Comparison of ENCODE assay signal across 8 cellular contexts in genomic region chr16:55494994-55495421, GRCh38. TPM values are rescaled to one million over a fixed set of nuclear protein-coding genes. Genes with fewer than 3 reads are reported as not detected.
A peak's percentile ranks its signal among the peaks of the same experiment; 100 is the strongest.
DNase-seq lines count a peak whose midpoint lies in the region; FAIRE-seq and TF ChIP-seq lines count a peak whose summit lies in the region.

No MANE protein-coding gene starts in this region.

- no peak overlapping the region for H3K4me3 Mint-ChIP-seq in astrocyte (ENCODE audit: unreplicated experiment)

- TF ChIP-seq CTCF in astrocyte (IDR thresholded peaks at IDR 0.05; ENCODE audit: insufficient read depth, low read depth, low read length): peak; percentile 34
- TF ChIP-seq CTCF in GM13976 (IDR thresholded peaks at IDR 0.05; ENCODE audit: borderline replicate concordance, control extremely low read depth, extremely low read depth, insufficient read depth, missing control alignments): no peak

- no peak overlapping the region for H2AFZ ChIP-seq in astrocyte (ENCODE audit: low read depth, low read length)

- H3K4me2 ChIP-seq in astrocyte (ENCODE audit: low read length): peak overlapping the region; percentile 12

- H3K9me3 ChIP-seq in astrocyte (ENCODE audit: insufficient read depth, low read depth, low read length): no peaks in the 10 kb centered on the region

- peaks cover 40% of the 10 kb centered on the region for H3K36me3 Mint-ChIP-seq in astrocyte (ENCODE audit: low read depth, unreplicated experiment)

- peaks cover 48% of the 10 kb centered on the region for H3K4me1 ChIP-seq in astrocyte (ENCODE audit: insufficient read depth, low read length)

- no peak overlapping the region for H3K4me3 ChIP-seq in astrocyte (ENCODE audit: insufficient read depth, low read depth, low read length)

- no peaks in the 10 kb centered on the region for H3K9me3 Mint-ChIP-seq in astrocyte (ENCODE audit: unreplicated experiment)

- peaks cover 52% of the 10 kb centered on the region for H3K36me3 ChIP-seq in astrocyte (ENCODE audit: insufficient read depth, low read length)

- DNase-seq in NCI-H1417 (lab: John Stamatoyannopoulos, UW) (peak; percentile 1 to 50 (median 3)), NCI-H1417 treated with DMSO at 0.1 percent for 48 hours (lab: John Stamatoyannopoulos, UW) (no peak), astrocyte (ENCODE audit: low read depth) (peak; percentile 94), iPS-NIHi7 (ENCODE audit: extremely low spot score) (peak; percentile 39), superior temporal gyrus (ENCODE audit: extremely low spot score) (peak; percentile 94), GM13976 (ENCODE audit: low spot score) (no peak), NCI-H2171 (lab: John Stamatoyannopoulos, UW) (no peak)
- no peak for DNase-seq in NK-92 treated with Interleukin-12 subunit alpha and Interleukin-12 subunit beta, amount 100 ng/mL, for 24 hours (lab: John Stamatoyannopoulos, UW)

- in situ Hi-C loops in GM13976 (cut with MboI; ENCODE audit: low sequenced_read_pairs, unreplicated experiment): no loop called here

- FAIRE-seq in astrocyte (lab: Jason Lieb, UNC): peak; percentile 93

- H3K27ac Mint-ChIP-seq in astrocyte (ENCODE audit: unreplicated experiment): peak overlapping the region; percentile 16

- H3K27me3 ChIP-seq in astrocyte (ENCODE audit: insufficient read depth, low read length): no peaks in the 10 kb centered on the region

- H3K9ac ChIP-seq in astrocyte (ENCODE audit: low read length): peak overlapping the region; percentile 45

- H3K27ac ChIP-seq in astrocyte (ENCODE audit: low read depth, low read length): peak overlapping the region; percentile 68

- H3K4me1 Mint-ChIP-seq in astrocyte (ENCODE audit: low read depth, unreplicated experiment): peaks cover 51% of the 10 kb centered on the region

- no peaks in the 10 kb centered on the region for H3K79me2 ChIP-seq in astrocyte (ENCODE audit: insufficient read depth, low read length)

- no peaks in the 10 kb centered on the region for H3K27me3 Mint-ChIP-seq in astrocyte (ENCODE audit: low read depth, unreplicated experiment)

- peaks cover 4% of the 10 kb centered on the region for H4K20me1 ChIP-seq in astrocyte (ENCODE audit: insufficient read depth, low read length)

RNA-seq across cellular contexts. Expression of gene LPCAT2, which starts 13.9 kb away (rescaled TPM):
- 67.1 and 74.4 TPM in 2 replicates for total RNA-seq in astrocyte

RNA-seq across cellular contexts. Expression of gene MMP2, which starts 16.0 kb away (rescaled TPM):
- 1,220 and 1,246 TPM in 2 replicates for total RNA-seq in astrocyte

Comparison
In these comparisons a context has a peak if more than half of its experiments do, and no peak if none do; other contexts are left out.
1. DNase-seq: peak in NCI-H1417 (3 of 3), astrocyte (single experiment), iPS-NIHi7 (single experiment) and superior temporal gyrus (single experiment); none in NCI-H1417 treated with DMSO at 0.1 percent for 48 hours (single experiment), GM13976 (single experiment), NK-92 treated with Interleukin-12 subunit alpha and Interleukin-12 subunit beta, amount 100 ng/mL, for 24 hours (single experiment) and NCI-H2171 (single experiment).